ENCODE assay signal across 20 cellular contexts in genomic region chr7:107064255-107064654, GRCh38.
"Had no signal": no experiment of that assay in that cellular context is flagged by ENCODE, and none has a peak within 500 bp of the region (broad histone marks: within the 10 kb centered on the region; RNA-seq: fewer than 3 reads in every experiment).

No MANE protein-coding gene starts in this region.

- ATAC-seq: activated CD4-positive, CD25-positive, alpha-beta regulatory T cell treated with anti-CD3 and anti-CD28 coated beads, Interleukin-2, amount 50 U/mL, for 24 hours; activated T-cell treated with anti-CD3 and anti-CD28 coated beads, Interleukin-2, amount 50 U/mL, for 72 hours; gastrocnemius medialis; left ventricle myocardium superior; natural killer cell treated with Interleukin-12 subunit alpha and Interleukin-12 subunit beta and Interleukin-15 and Interleukin-18, amount 100 ng/mL, for 72 hours; T-helper 17 cell had no signal

- H3K36me3 ChIP-seq: cardiac muscle cell, gastrocnemius medialis, spleen, tibial artery had no signal

- H3K36me3 Mint-ChIP-seq: activated naive CD8-positive, alpha-beta T cell treated with anti-CD3 and anti-CD28 coated beads, Interleukin-2, amount 10 ng/mL, durations not matched to agents 7 days and 5 days; natural killer cell treated with Interleukin-12 subunit alpha and Interleukin-12 subunit beta and Interleukin-15 and Interleukin-18, amount 100 ng/mL, for 72 hours had no signal

- H3K4me3 Mint-ChIP-seq: activated CD4-positive, alpha-beta memory T cell treated with anti-CD3 and anti-CD28 coated beads, Interleukin-2, amount 10 ng/mL, durations not matched to agents 7 days and 5 days; activated CD4-positive, alpha-beta T cell treated with anti-CD3 and anti-CD28 coated beads, Interleukin-2, amount 10 ng/mL, durations not matched to agents 24 days and 14 days; activated naive CD4-positive, alpha-beta T cell treated with anti-CD3 and anti-CD28 coated beads for 36 hours; activated naive CD8-positive, alpha-beta T cell treated with anti-CD3 and anti-CD28 coated beads, Interleukin-2, amount 10 ng/mL, durations not matched to agents 7 days and 5 days; activated T-cell treated with anti-CD3 and anti-CD28 coated beads, Interleukin-2, amount 50 U/mL, for 72 hours; natural killer cell treated with Interleukin-12 subunit alpha and Interleukin-12 subunit beta and Interleukin-15 and Interleukin-18, amount 100 ng/mL, for 72 hours; T-helper 17 cell had no signal

- H3K9me3 ChIP-seq: gastrocnemius medialis, spleen had no signal

- H3K4me3 ChIP-seq: cardiac muscle cell, gastrocnemius medialis, spleen, tibial artery had no signal

- H2AFZ ChIP-seq: parathyroid adenoma had no signal

- DNase-seq: activated CD4-positive, alpha-beta memory T cell treated with anti-CD3 and anti-CD28 coated beads, Interleukin-2, amount 10 ng/mL, durations not matched to agents 7 days and 5 days; activated CD4-positive, alpha-beta T cell treated with anti-CD3 and anti-CD28 coated beads, Interleukin-2, amount 10 ng/mL, durations not matched to agents 24 days and 14 days; activated effector memory CD4-positive, alpha-beta T cell treated with Interleukin-2 at 50 U/mL for 16 hours; activated naive CD4-positive, alpha-beta T cell treated with anti-CD3 and anti-CD28 coated beads for 36 hours; activated naive CD8-positive, alpha-beta T cell treated with anti-CD3 and anti-CD28 coated beads, Interleukin-2, amount 10 ng/mL, durations not matched to agents 7 days and 5 days; activated T-cell treated with anti-CD3 and anti-CD28 coated beads, Interleukin-2, amount 50 U/mL, for 72 hours; effector CD4-positive, alpha-beta T cell; gastrocnemius medialis; left ventricle myocardium superior; mammary epithelial cell; spleen; stimulated activated CD4-positive, alpha-beta T cell treated with anti-CD3 and anti-CD28 coated beads, Interleukin-4, amount 100 ng/mL, for 1 hour; stimulated activated naive CD4-positive, alpha-beta T cell; SW 1271; T-helper 17 cell; tibial artery had no signal

- H3K27ac Mint-ChIP-seq: activated CD4-positive, alpha-beta memory T cell treated with anti-CD3 and anti-CD28 coated beads, Interleukin-2, amount 10 ng/mL, durations not matched to agents 7 days and 5 days; activated CD4-positive, alpha-beta T cell treated with anti-CD3 and anti-CD28 coated beads, Interleukin-2, amount 10 ng/mL, durations not matched to agents 24 days and 14 days; activated naive CD4-positive, alpha-beta T cell treated with anti-CD3 and anti-CD28 coated beads for 36 hours; activated naive CD8-positive, alpha-beta T cell treated with anti-CD3 and anti-CD28 coated beads, Interleukin-2, amount 10 ng/mL, durations not matched to agents 7 days and 5 days; activated T-cell treated with anti-CD3 and anti-CD28 coated beads, Interleukin-2, amount 50 U/mL, for 72 hours; natural killer cell treated with Interleukin-12 subunit alpha and Interleukin-12 subunit beta and Interleukin-15 and Interleukin-18, amount 100 ng/mL, for 72 hours; T-helper 17 cell had no signal

- H3K9me3 Mint-ChIP-seq: activated CD4-positive, alpha-beta memory T cell treated with anti-CD3 and anti-CD28 coated beads, Interleukin-2, amount 10 ng/mL, durations not matched to agents 7 days and 5 days; activated CD4-positive, alpha-beta T cell treated with anti-CD3 and anti-CD28 coated beads, Interleukin-2, amount 10 ng/mL, durations not matched to agents 24 days and 14 days; activated naive CD4-positive, alpha-beta T cell treated with anti-CD3 and anti-CD28 coated beads for 36 hours; activated naive CD8-positive, alpha-beta T cell treated with anti-CD3 and anti-CD28 coated beads, Interleukin-2, amount 10 ng/mL, durations not matched to agents 7 days and 5 days; activated T-cell treated with anti-CD3 and anti-CD28 coated beads, Interleukin-2, amount 50 U/mL, for 72 hours; natural killer cell treated with Interleukin-12 subunit alpha and Interleukin-12 subunit beta and Interleukin-15 and Interleukin-18, amount 100 ng/mL, for 72 hours had no signal

- H3K27me3 ChIP-seq: cardiac muscle cell, gastrocnemius medialis, spleen, tibial artery had no signal

- H3K4me1 ChIP-seq: gastrocnemius medialis, tibial artery had no signal

- H3K4me1 Mint-ChIP-seq: activated CD4-positive, alpha-beta memory T cell treated with anti-CD3 and anti-CD28 coated beads, Interleukin-2, amount 10 ng/mL, durations not matched to agents 7 days and 5 days had no signal

- H3K27ac ChIP-seq: cardiac muscle cell, gastrocnemius medialis, parathyroid adenoma, tibial artery had no signal
